15 cellular contexts compared by ENCODE assay signal in genomic region chr15:85687329-85687728, GRCh38.
A peak's percentile ranks its signal among the peaks of the same experiment; 100 is the strongest.
DNase-seq lines count a peak whose midpoint lies in the region; ATAC-seq and TF ChIP-seq lines count a peak whose summit lies in the region.
"Had no signal": no experiment of that assay in that cellular context is flagged by ENCODE, and none has a peak within 500 bp of the region (broad histone marks: within the 10 kb centered on the region; RNA-seq: fewer than 3 reads in every experiment).

No MANE protein-coding gene starts in this region.

- intact Hi-C loops in left ventricle myocardium inferior (cut with micrococcal nuclease) = no loop called here
- intact Hi-C loops in Right ventricle myocardium superior (cut with DNase I) = no loop called here
- intact Hi-C loops in posterior cingulate gyrus (cut with DNase I) = no loop called here

- H3K27ac ChIP-seq in left ventricle myocardium inferior (replicated peaks) = peak overlapping the region; percentile 77
- H3K27ac ChIP-seq: breast epithelium, foreskin keratinocyte had no signal

- peak overlapping the region; percentile 20 for H3K27ac Mint-ChIP-seq in central memory CD8-positive, alpha-beta T cell (ENCODE audit: low read depth)

- no peaks in the 10 kb centered on the region for H3K27me3 Mint-ChIP-seq in central memory CD8-positive, alpha-beta T cell

- peaks cover 37% of the 10 kb centered on the region for H3K4me1 Mint-ChIP-seq in central memory CD8-positive, alpha-beta T cell

- no peaks in the 10 kb centered on the region for H3K9me3 ChIP-seq in left ventricle myocardium inferior (replicated peaks)
- H3K9me3 ChIP-seq: breast epithelium, mucosa of descending colon had no signal

- no peak for TF ChIP-seq POLR2A in NB4 (IDR thresholded peaks at IDR 0.05; ENCODE audit: extremely low read depth, insufficient read length)

- ATAC-seq in Right ventricle myocardium superior (ENCODE audit: poor library complexity) = no peak
- no peak for ATAC-seq in central memory CD8-positive, alpha-beta T cell (replicated peaks; ENCODE audit: extremely low read depth, poor library complexity, severe bottlenecking)
- ATAC-seq: foreskin keratinocyte, mucosa of descending colon had no signal

- peaks cover 63% of the 10 kb centered on the region for H3K36me3 ChIP-seq in left ventricle myocardium inferior
- H3K36me3 ChIP-seq: breast epithelium had no signal

- no peak overlapping the region for H3K4me3 Mint-ChIP-seq in central memory CD8-positive, alpha-beta T cell

- H3K9me3 Mint-ChIP-seq in central memory CD8-positive, alpha-beta T cell = no peaks in the 10 kb centered on the region

- H3K4me1 ChIP-seq in left ventricle myocardium inferior = peaks cover 93% of the 10 kb centered on the region
- H3K4me1 ChIP-seq: foreskin keratinocyte had no signal

- no peaks in the 10 kb centered on the region for H3K27me3 ChIP-seq in left ventricle myocardium inferior (ENCODE audit: low read depth)
- H3K27me3 ChIP-seq: breast epithelium, foreskin keratinocyte had no signal

- no peak for DNase-seq in left ventricle myocardium inferior
- no peak for DNase-seq in Right ventricle myocardium superior
- DNase-seq in NB4 (ENCODE audit: low read depth) = peak; percentile 18
- DNase-seq in central memory CD8-positive, alpha-beta T cell (ENCODE audit: low spot score in 2 of 2) = no peak
- no peak for DNase-seq in NCI-H524 treated with DMSO at 0.1 percent for 48 hours (lab: John Stamatoyannopoulos, UW)
- no peak for DNase-seq in NCI-H2227 treated with DMSO at 0.1 percent for 48 hours (lab: John Stamatoyannopoulos, UW)
- DNase-seq in posterior cingulate gyrus = no peak
- DNase-seq in glomerular visceral epithelial cell (ENCODE audit: extremely low spot score) = no peak
- DNase-seq: C1 segment of cervical spinal cord, foreskin keratinocyte, mucosa of descending colon, NCI-H1694, NCI-H82, SHP77 treated with DMSO at 0.1 percent for 48 hours had no signal

- no peak for TF ChIP-seq CTCF in left ventricle myocardium inferior (IDR thresholded peaks at IDR 0.05; ENCODE audit: borderline replicate concordance)
- TF ChIP-seq CTCF in NB4 (IDR thresholded peaks at IDR 0.05; ENCODE audit: low read depth, low read length) = no peak

- peaks cover 33% of the 10 kb centered on the region for H3K36me3 Mint-ChIP-seq in central memory CD8-positive, alpha-beta T cell (ENCODE audit: insufficient read depth)

- no peak overlapping the region for H3K4me3 ChIP-seq in left ventricle myocardium inferior
- no peak overlapping the region for H3K4me3 ChIP-seq in NB4 (ENCODE audit: low read depth, low read length)
- H3K4me3 ChIP-seq: breast epithelium, mucosa of descending colon had no signal
